ENCODE assay signal across 9 cellular contexts in genomic region chr14:20606190-20606901, GRCh38. TPM values are rescaled to one million over a fixed set of nuclear protein-coding genes. Genes with fewer than 3 reads are reported as not detected.
DNase-seq lines count a peak whose midpoint lies in the region; ATAC-seq and TF ChIP-seq lines count a peak whose summit lies in the region.
"Had no signal": no experiment of that assay in that cellular context is flagged by ENCODE, and none has a peak within 500 bp of the region (broad histone marks: within the 10 kb centered on the region; RNA-seq: fewer than 3 reads in every experiment).

No MANE protein-coding gene starts in this region.

- H3K27me3 Mint-ChIP-seq in activated CD4-positive, alpha-beta T cell treated with anti-CD3 and anti-CD28 coated beads, Interleukin-2, amount 10 ng/mL, durations not matched to agents 7 days and 5 days = no peaks in the 10 kb centered on the region
- H3K27me3 Mint-ChIP-seq in type B pancreatic cell = peaks cover 2% of the 10 kb centered on the region
- H3K27me3 Mint-ChIP-seq in activated naive CD8-positive, alpha-beta T cell treated with anti-CD3 and anti-CD28 coated beads, Interleukin-2, amount 50 U/mL, for 24 hours = no peaks in the 10 kb centered on the region

- no peaks in the 10 kb centered on the region for H3K27me3 ChIP-seq in Peyer's patch

- CTCF ChIA-PET in activated CD4-positive, alpha-beta T cell treated with anti-CD3 and anti-CD28 coated beads, Interleukin-2, amount 10 ng/mL, durations not matched to agents 7 days and 5 days (lab: Charles Lee) = interaction anchor here (0.6 to 0.9 kb wide), 2 partner anchors 28 to 278 kb away, joined by 3 read pairs; no protein-coding TSS in a partner anchor

- H3K27ac Mint-ChIP-seq in activated CD4-positive, alpha-beta T cell treated with anti-CD3 and anti-CD28 coated beads, Interleukin-2, amount 10 ng/mL, durations not matched to agents 7 days and 5 days = peak overlapping the region; percentile 58
- no peak overlapping the region for H3K27ac Mint-ChIP-seq in type B pancreatic cell
- no peak overlapping the region for H3K27ac Mint-ChIP-seq in activated naive CD8-positive, alpha-beta T cell treated with anti-CD3 and anti-CD28 coated beads, Interleukin-2, amount 50 U/mL, for 24 hours

- no peaks in the 10 kb centered on the region for H3K9me3 Mint-ChIP-seq in activated CD4-positive, alpha-beta T cell treated with anti-CD3 and anti-CD28 coated beads, Interleukin-2, amount 10 ng/mL, durations not matched to agents 7 days and 5 days
- H3K9me3 Mint-ChIP-seq in type B pancreatic cell = no peaks in the 10 kb centered on the region
- H3K9me3 Mint-ChIP-seq in activated naive CD8-positive, alpha-beta T cell treated with anti-CD3 and anti-CD28 coated beads, Interleukin-2, amount 50 U/mL, for 24 hours = no peaks in the 10 kb centered on the region

- no peak for TF ChIP-seq POLR2A in Peyer's patch (IDR thresholded peaks at IDR 0.05)

- POLR2A ChIA-PET in activated CD4-positive, alpha-beta T cell treated with anti-CD3 and anti-CD28 coated beads, Interleukin-2, amount 10 ng/mL, durations not matched to agents 7 days and 5 days (lab: Charles Lee) = no interaction called here

- no peak for ATAC-seq in activated naive CD8-positive, alpha-beta T cell treated with anti-CD3 and anti-CD28 coated beads, Interleukin-2, amount 50 U/mL, for 24 hours
- ATAC-seq in GM21529 (IDR thresholded peaks at IDR 0.05; ENCODE audit: unreplicated experiment) = no peak
- ATAC-seq: right cardiac atrium had no signal

- H3K4me3 ChIP-seq in Peyer's patch = no peak overlapping the region
- H3K4me3 ChIP-seq in fibroblast of the aortic adventitia (ENCODE audit: low read depth, low read length) = no peak overlapping the region

- TF ChIP-seq CTCF in Peyer's patch (IDR thresholded peaks at IDR 0.05) (peak in 4 of 6 experiments; percentile 32 to 87 (median 82)), fibroblast of the aortic adventitia (IDR thresholded peaks at IDR 0.05; ENCODE audit: insufficient read depth, low read length) (peak; percentile 66), type B pancreatic cell (conservative IDR thresholded peaks at IDR 0.05) (peak; percentile 66)

- peaks cover 10% of the 10 kb centered on the region for H3K4me1 Mint-ChIP-seq in activated CD4-positive, alpha-beta T cell treated with anti-CD3 and anti-CD28 coated beads, Interleukin-2, amount 10 ng/mL, durations not matched to agents 7 days and 5 days
- H3K4me1 Mint-ChIP-seq in type B pancreatic cell (ENCODE audit: unreplicated experiment) = no peaks in the 10 kb centered on the region
- H3K4me1 Mint-ChIP-seq in activated naive CD8-positive, alpha-beta T cell treated with anti-CD3 and anti-CD28 coated beads, Interleukin-2, amount 50 U/mL, for 24 hours = no peaks in the 10 kb centered on the region

- no peak for DNase-seq in activated CD4-positive, alpha-beta T cell treated with anti-CD3 and anti-CD28 coated beads, Interleukin-2, amount 10 ng/mL, durations not matched to agents 7 days and 5 days
- no peak for DNase-seq in activated CD4-positive, alpha-beta T cell treated with anti-CD3 and anti-CD28 coated beads, Interleukin-2, amount 50 U/mL, for 48 hours
- DNase-seq in Peyer's patch (peak in 2 of 3 donors; percentile 79 to 85), fibroblast of the aortic adventitia (ENCODE audit: low read depth) (peak; percentile 50), type B pancreatic cell (ENCODE audit: extremely low spot score, unreplicated experiment) (no peak), NOMO-1 treated with DMSO at 0.1 percent for 48 hours (lab: John Stamatoyannopoulos, UW; ENCODE audit: unreplicated experiment) (no peak)
- DNase-seq in activated naive CD8-positive, alpha-beta T cell treated with anti-CD3 and anti-CD28 coated beads, Interleukin-2, amount 50 U/mL, for 24 hours = no peak

- no peak overlapping the region for H3K4me3 Mint-ChIP-seq in activated CD4-positive, alpha-beta T cell treated with anti-CD3 and anti-CD28 coated beads, Interleukin-2, amount 10 ng/mL, durations not matched to agents 7 days and 5 days
- H3K4me3 Mint-ChIP-seq in type B pancreatic cell = no peak overlapping the region
- no peak overlapping the region for H3K4me3 Mint-ChIP-seq in activated naive CD8-positive, alpha-beta T cell treated with anti-CD3 and anti-CD28 coated beads, Interleukin-2, amount 50 U/mL, for 24 hours

- no peaks in the 10 kb centered on the region for H3K36me3 ChIP-seq in Peyer's patch

- H3K9me3 ChIP-seq in Peyer's patch = no peaks in the 10 kb centered on the region

- peaks cover 0 to 7% (median 0%) of the 10 kb centered on the region in 4 donors for H3K4me1 ChIP-seq in Peyer's patch

- H3K27ac ChIP-seq in Peyer's patch = peak overlapping the region in 1 of 4 donors; percentile 26

- H3K36me3 Mint-ChIP-seq in activated CD4-positive, alpha-beta T cell treated with anti-CD3 and anti-CD28 coated beads, Interleukin-2, amount 10 ng/mL, durations not matched to agents 7 days and 5 days (ENCODE audit: low read depth) = no peaks in the 10 kb centered on the region
- no peaks in the 10 kb centered on the region for H3K36me3 Mint-ChIP-seq in type B pancreatic cell
- no peaks in the 10 kb centered on the region for H3K36me3 Mint-ChIP-seq in activated naive CD8-positive, alpha-beta T cell treated with anti-CD3 and anti-CD28 coated beads, Interleukin-2, amount 50 U/mL, for 24 hours (ENCODE audit: low read depth)

RNA-seq across cellular contexts. Expression of gene RNASE12, which starts 15.2 kb away (rescaled TPM):
- not detected for total RNA-seq in activated CD4-positive, alpha-beta T cell treated with anti-CD3 and anti-CD28 coated beads, Interleukin-2, amount 10 ng/mL, durations not matched to agents 7 days and 5 days
- not detected for total RNA-seq in Peyer's patch
- not detected in 2 replicates for total RNA-seq in fibroblast of the aortic adventitia (ENCODE audit: low replicate concordance)
- not detected in 2 replicates for total RNA-seq in type B pancreatic cell (ENCODE audit: low replicate concordance)
- total RNA-seq: right cardiac atrium had no signal

RNA-seq across cellular contexts. Expression of gene RNASE11, which starts 18.5 kb away (rescaled TPM):
- not detected for total RNA-seq in activated CD4-positive, alpha-beta T cell treated with anti-CD3 and anti-CD28 coated beads, Interleukin-2, amount 10 ng/mL, durations not matched to agents 7 days and 5 days
- not detected for total RNA-seq in Peyer's patch
- not detected in 2 replicates for total RNA-seq in fibroblast of the aortic adventitia (ENCODE audit: low replicate concordance)
- not detected in 2 replicates for total RNA-seq in type B pancreatic cell (ENCODE audit: low replicate concordance)
- total RNA-seq: right cardiac atrium had no signal

RNA-seq across cellular contexts. Expression of gene OR6S1, which starts 35.1 kb away (rescaled TPM):
- not detected for total RNA-seq in activated CD4-positive, alpha-beta T cell treated with anti-CD3 and anti-CD28 coated beads, Interleukin-2, amount 10 ng/mL, durations not matched to agents 7 days and 5 days
- total RNA-seq in Peyer's patch (not detected), fibroblast of the aortic adventitia (ENCODE audit: low replicate concordance) (not detected in 2 replicates), type B pancreatic cell (ENCODE audit: low replicate concordance) (not detected in 2 replicates)
- total RNA-seq: right cardiac atrium had no signal

RNA-seq across cellular contexts. Expression of gene RNASE9, which starts 45.5 kb away (rescaled TPM):
- not detected for total RNA-seq in activated CD4-positive, alpha-beta T cell treated with anti-CD3 and anti-CD28 coated beads, Interleukin-2, amount 10 ng/mL, durations not matched to agents 7 days and 5 days
- total RNA-seq in Peyer's patch = not detected
- not detected in 2 replicates for total RNA-seq in fibroblast of the aortic adventitia (ENCODE audit: low replicate concordance)
- not detected in 2 replicates for total RNA-seq in type B pancreatic cell (ENCODE audit: low replicate concordance)
- total RNA-seq: right cardiac atrium had no signal

Comparison
In these comparisons a context has a peak if more than half of its experiments do, and no peak if none do; other contexts are left out.
1. DNase-seq: peak in Peyer's patch (2 of 3) and fibroblast of the aortic adventitia (single experiment); none in activated CD4-positive, alpha-beta T cell treated with anti-CD3 and anti-CD28 coated beads, Interleukin-2, amount 10 ng/mL, durations not matched to agents 7 days and 5 days (single experiment), activated CD4-positive, alpha-beta T cell treated with anti-CD3 and anti-CD28 coated beads, Interleukin-2, amount 50 U/mL, for 48 hours (0 of 2), type B pancreatic cell (single experiment), activated naive CD8-positive, alpha-beta T cell treated with anti-CD3 and anti-CD28 coated beads, Interleukin-2, amount 50 U/mL, for 24 hours (single experiment) and NOMO-1 treated with DMSO at 0.1 percent for 48 hours (single experiment).
2. Peak in every context shown above with its lines, with median percentiles within 50 percentile points of each other: CTCF ChIP-seq.